8 cellular contexts compared by ENCODE assay signal in genomic region chr1:234727018-234727757, GRCh38.
DNase-seq lines count a peak whose midpoint lies in the region; ATAC-seq, FAIRE-seq and TF ChIP-seq lines count a peak whose summit lies in the region.

No MANE protein-coding gene starts in this region.

- H3K4me1 ChIP-seq in muscle layer of colon (ENCODE audit: insufficient read depth, low read length), result peaks cover 51% of the 10 kb centered on the region

- POLR2A ChIA-PET in activated naive CD8-positive, alpha-beta T cell treated with anti-CD3 and anti-CD28 coated beads, Interleukin-2, amount 10 ng/mL, durations not matched to agents 7 days and 5 days (lab: Charles Lee), result interaction anchor here (8.3 kb wide), 1 partner anchor 116 kb away, joined by 188 read pairs; the partner anchor contains the start of gene IRF2BP2

- peak overlapping the region; percentile 94 for H3K27ac Mint-ChIP-seq in activated naive CD8-positive, alpha-beta T cell treated with anti-CD3 and anti-CD28 coated beads, Interleukin-2, amount 10 ng/mL, durations not matched to agents 7 days and 5 days

- H3K36me3 ChIP-seq in KOPT-K1 (ENCODE audit: insufficient read depth, low read length) (no peaks in the 10 kb centered on the region), muscle layer of colon (ENCODE audit: insufficient read depth, low read length) (no peaks in the 10 kb centered on the region)

- no peak for TF ChIP-seq POLR2A in GM12891 (IDR thresholded peaks at IDR 0.05; ENCODE audit: low read depth, low read length)

- H3K9me3 Mint-ChIP-seq in activated naive CD8-positive, alpha-beta T cell treated with anti-CD3 and anti-CD28 coated beads, Interleukin-2, amount 10 ng/mL, durations not matched to agents 7 days and 5 days, result no peaks in the 10 kb centered on the region

- peak overlapping the region; percentile 63 for H3K4me3 Mint-ChIP-seq in activated naive CD8-positive, alpha-beta T cell treated with anti-CD3 and anti-CD28 coated beads, Interleukin-2, amount 10 ng/mL, durations not matched to agents 7 days and 5 days

- ATAC-seq in activated naive CD8-positive, alpha-beta T cell treated with anti-CD3 and anti-CD28 coated beads, Interleukin-2, amount 10 ng/mL, durations not matched to agents 7 days and 5 days (ENCODE audit: low read depth), result no peak
- ATAC-seq in GM21515 (IDR thresholded peaks at IDR 0.05; ENCODE audit: unreplicated experiment), result no peak

- H3K4me3 ChIP-seq in muscle layer of colon (ENCODE audit: low read depth in 1 of 2, low read length in 2 of 2), result no peak overlapping the region

- H3K27ac ChIP-seq in KOPT-K1 (ENCODE audit: low read depth, low read length, poor library complexity, severe bottlenecking) (peak overlapping the region; percentile 99), muscle layer of colon (ENCODE audit: low read depth, low read length) (peak overlapping the region; percentile 100)

- H3K36me3 Mint-ChIP-seq in activated naive CD8-positive, alpha-beta T cell treated with anti-CD3 and anti-CD28 coated beads, Interleukin-2, amount 10 ng/mL, durations not matched to agents 7 days and 5 days, result peaks cover 5% of the 10 kb centered on the region

- H3K9ac ChIP-seq in muscle layer of colon (ENCODE audit: low read length), result no peak overlapping the region

- peaks cover 68% of the 10 kb centered on the region for H3K4me1 Mint-ChIP-seq in activated naive CD8-positive, alpha-beta T cell treated with anti-CD3 and anti-CD28 coated beads, Interleukin-2, amount 10 ng/mL, durations not matched to agents 7 days and 5 days

- no peaks in the 10 kb centered on the region for H3K27me3 Mint-ChIP-seq in activated naive CD8-positive, alpha-beta T cell treated with anti-CD3 and anti-CD28 coated beads, Interleukin-2, amount 10 ng/mL, durations not matched to agents 7 days and 5 days

- DNase-seq in GM12891 (ENCODE audit: insufficient read length, low spot score) (no peak), NCI-H1436 treated with DMSO at 0.1 percent for 48 hours (lab: John Stamatoyannopoulos, UW) (no peak), T-helper 9 cell (no peak), NCI-H187 treated with DMSO at 0.1 percent for 48 hours (lab: John Stamatoyannopoulos, UW) (no peak)
- DNase-seq in activated naive CD8-positive, alpha-beta T cell treated with anti-CD3 and anti-CD28 coated beads, Interleukin-2, amount 10 ng/mL, durations not matched to agents 7 days and 5 days, result no peak

- H3K9me3 ChIP-seq in KOPT-K1 (ENCODE audit: insufficient read depth, low read length, poor library complexity, severe bottlenecking), result no peaks in the 10 kb centered on the region
- H3K9me3 ChIP-seq in muscle layer of colon (ENCODE audit: low read length), result no peaks in the 10 kb centered on the region

- FAIRE-seq in GM12891 (lab: Jason Lieb, UNC), result peak; percentile 51

- H3K27me3 ChIP-seq in muscle layer of colon (ENCODE audit: control insufficient read depth in 1 of 2, insufficient read depth in 2 of 2, low read length in 2 of 2), result no peaks in the 10 kb centered on the region

TF ChIP-seq in GM12891, 5 proteins besides CTCF, POLR2A, EP300 and RAD21:
- TF ChIP-seq TAF1 (IDR thresholded peaks at IDR 0.05; ENCODE audit: low read depth, low read length), result no peak
- no peak for TF ChIP-seq POLR2AphosphoS5 (IDR thresholded peaks at IDR 0.05; ENCODE audit: low read depth, low read length)
- TF ChIP-seq SPI1 (IDR thresholded peaks at IDR 0.05; ENCODE audit: low read depth, low read length), result 0 out of 2 replicates have a peak, but pooled peaks have one; percentile 18
- TF ChIP-seq PAX5 (IDR thresholded peaks at IDR 0.05; ENCODE audit: insufficient read depth, low read length, severe bottlenecking), result no peak
- TF ChIP-seq POU2F2 (IDR thresholded peaks at IDR 0.05; ENCODE audit: low read depth, low read length), result no peak
